ENCODE assay signal across 8 cellular contexts in the genomic region with DNA sequence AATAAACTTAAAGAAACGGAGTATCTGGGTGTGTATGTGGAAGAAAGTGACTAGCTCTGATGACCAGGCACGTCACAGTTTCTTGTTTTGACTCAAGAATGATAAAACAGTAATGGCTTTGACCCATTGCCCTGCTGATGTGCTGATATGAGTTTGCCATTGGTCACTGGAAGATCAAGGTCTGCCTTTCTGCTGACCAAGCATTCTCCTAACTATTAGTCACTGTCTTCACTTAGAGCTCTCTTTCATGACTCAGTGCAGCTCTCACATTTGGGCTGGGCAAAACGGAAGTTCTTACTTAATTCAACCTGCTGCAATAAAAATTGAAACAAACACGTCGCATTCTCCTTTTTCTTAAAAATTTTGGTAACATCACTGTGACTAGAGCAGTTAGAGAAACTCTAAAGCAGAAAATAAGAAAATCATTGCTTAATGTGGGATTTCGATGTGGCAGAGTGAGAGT.
DNase-seq lines count a peak whose midpoint lies in the region; ATAC-seq and TF ChIP-seq lines count a peak whose summit lies in the region.

No MANE protein-coding gene starts in this region.

- H3K4me3 ChIP-seq in effector memory CD4-positive, alpha-beta T cell (ENCODE audit: insufficient read depth, low read depth, low read length, poor library complexity, severe bottlenecking) = peak overlapping the region; percentile 23

- H3K27me3 Mint-ChIP-seq in CD4-positive, alpha-beta T cell = no peaks in the 10 kb centered on the region

- TF ChIP-seq CTCF in CD4-positive, alpha-beta T cell (IDR thresholded peaks at IDR 0.05) = no peak
- no peak for TF ChIP-seq CTCF in omental fat pad (IDR thresholded peaks at IDR 0.05)

- no peaks in the 10 kb centered on the region for H3K27me3 ChIP-seq in CD4-positive, alpha-beta T cell (ENCODE audit: control insufficient read depth, insufficient read depth, low read length)
- no peaks in the 10 kb centered on the region for H3K27me3 ChIP-seq in effector memory CD4-positive, alpha-beta T cell (replicated peaks; ENCODE audit: control insufficient read depth, insufficient read depth, low read length, poor library complexity, severe bottlenecking)

- peaks cover 57% of the 10 kb centered on the region for H3K4me1 Mint-ChIP-seq in CD4-positive, alpha-beta T cell (ENCODE audit: low read depth)

- H3K4me1 ChIP-seq in effector memory CD4-positive, alpha-beta T cell (ENCODE audit: control insufficient read depth, insufficient read depth, low read length, poor library complexity, severe bottlenecking) = peaks cover 19% of the 10 kb centered on the region

- CTCF ChIA-PET in CD4-positive, alpha-beta T cell (lab: Charles Lee) = interaction anchor here (0.8 to 1.4 kb wide), 5 partner anchors 9 to 367 kb away, joined by 3 to 5 read pairs (median 3); partner anchors contain the start of gene BTG1

- peak; percentile 75 for ATAC-seq in CD4-positive, alpha-beta T cell (ENCODE audit: poor library complexity)
- peak; percentile 95 for ATAC-seq in GM21360 (IDR thresholded peaks at IDR 0.05; ENCODE audit: unreplicated experiment)
- ATAC-seq in HG03571 (IDR thresholded peaks at IDR 0.05; ENCODE audit: unreplicated experiment) = peak; percentile 94
- peak; percentile 98 for ATAC-seq in omental fat pad (ENCODE audit: low FRiP score)

- intact Hi-C loops in CD4-positive, alpha-beta T cell (cut with DNase I, micrococcal nuclease) = loop anchor here in 1 of 2 experiments (10.0 kb wide), 2 partner anchors 96 to 356 kb away; no protein-coding TSS in a partner anchor

- no peaks in the 10 kb centered on the region for H3K9me3 ChIP-seq in CD4-positive, alpha-beta T cell (ENCODE audit: control insufficient read depth, low read length)
- no peaks in the 10 kb centered on the region for H3K9me3 ChIP-seq in effector memory CD4-positive, alpha-beta T cell (ENCODE audit: control insufficient read depth, low read length)

- H3K36me3 Mint-ChIP-seq in CD4-positive, alpha-beta T cell (ENCODE audit: low read depth) = no peaks in the 10 kb centered on the region

- peak overlapping the region; percentile 87 for H3K27ac Mint-ChIP-seq in CD4-positive, alpha-beta T cell

- POLR2A ChIA-PET in CD4-positive, alpha-beta T cell (lab: Charles Lee) = interaction anchor here (0.7 to 3.1 kb wide), 13 partner anchors 8 to 620 kb away, joined by 3 to 32 read pairs (median 6); partner anchors contain the start of gene BTG1

- peak; percentile 3 to 36 (median 26) for DNase-seq in CD4-positive, alpha-beta T cell
- DNase-seq in activated CD4-positive, alpha-beta T cell treated with anti-CD3 and anti-CD28 coated beads for 1 hour = peak; percentile 25
- peak; percentile 3 to 19 (median 15) for DNase-seq in effector memory CD4-positive, alpha-beta T cell
- DNase-seq in omental fat pad (ENCODE audit: low spot score) (peak; percentile 31), NCI-H187 treated with DMSO at 0.1 percent for 48 hours (lab: John Stamatoyannopoulos, UW) (no peak), NCI-H2081 (lab: John Stamatoyannopoulos, UW) (no peak)

- H3K27ac ChIP-seq in CD4-positive, alpha-beta T cell (ENCODE audit: low read depth, low read length) = peak overlapping the region; percentile 72
- peak overlapping the region; percentile 56 for H3K27ac ChIP-seq in effector memory CD4-positive, alpha-beta T cell (ENCODE audit: insufficient read depth, low read length, poor library complexity, severe bottlenecking)

- no peaks in the 10 kb centered on the region for H3K9me3 Mint-ChIP-seq in CD4-positive, alpha-beta T cell

- no peaks in the 10 kb centered on the region for H3K36me3 ChIP-seq in effector memory CD4-positive, alpha-beta T cell (ENCODE audit: control insufficient read depth, insufficient read depth, low read length)

- H3K4me3 Mint-ChIP-seq in CD4-positive, alpha-beta T cell = peak overlapping the region; percentile 78

Comparison
In these comparisons a context has a peak if more than half of its experiments do, and no peak if none do; other contexts are left out.
1. DNase-seq: peak in CD4-positive, alpha-beta T cell (10 of 10), activated CD4-positive, alpha-beta T cell treated with anti-CD3 and anti-CD28 coated beads for 1 hour (single experiment), effector memory CD4-positive, alpha-beta T cell (3 of 3) and omental fat pad (single experiment); none in NCI-H187 treated with DMSO at 0.1 percent for 48 hours (single experiment) and NCI-H2081 (0 of 2).
2. Peak in every context shown above with its lines, with median percentiles within 50 percentile points of each other: ATAC-seq.